8 cellular contexts compared by ENCODE assay signal in the genomic region with DNA sequence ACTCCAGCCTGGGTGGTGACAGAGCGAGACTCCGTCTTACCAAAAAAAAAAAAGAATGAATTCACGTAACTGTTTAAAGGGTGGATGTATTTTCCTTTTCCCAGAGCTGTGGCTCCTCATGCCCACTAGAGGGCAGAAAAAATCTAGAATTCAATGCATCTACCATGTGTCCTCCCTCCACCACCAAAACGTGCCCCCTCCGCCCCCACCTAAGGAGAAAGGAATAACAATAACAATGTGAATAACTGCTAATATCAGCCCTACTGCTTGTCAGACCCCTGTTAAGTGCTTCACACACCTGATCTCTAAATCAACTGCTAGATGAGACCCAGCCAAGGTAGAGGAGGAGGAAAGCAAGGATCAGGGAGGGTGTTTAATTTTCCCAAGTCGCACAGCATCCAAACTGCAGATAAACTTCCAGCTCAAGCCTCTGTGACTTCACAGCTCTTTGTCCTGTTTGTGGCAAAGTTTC. TPM values are rescaled to one million over a fixed set of nuclear protein-coding genes. Genes with fewer than 3 reads are reported as not detected.
DNase-seq lines count a peak whose midpoint lies in the region; ATAC-seq and TF ChIP-seq lines count a peak whose summit lies in the region.

No MANE protein-coding gene starts in this region.

- no peaks in the 10 kb centered on the region for H3K36me3 Mint-ChIP-seq in activated T-cell treated with anti-CD3 and anti-CD28 coated beads, Interleukin-2, amount 50 U/mL, for 24 hours (ENCODE audit: low read depth)
- no peaks in the 10 kb centered on the region for H3K36me3 Mint-ChIP-seq in activated CD8-positive, alpha-beta T cell treated with anti-CD3 and anti-CD28 coated beads, Interleukin-2, amount 10 ng/mL, durations not matched to agents 7 days and 5 days (ENCODE audit: low read depth)
- peaks cover 2% of the 10 kb centered on the region for H3K36me3 Mint-ChIP-seq in glutamatergic neuron (ENCODE audit: unreplicated experiment)

- H3K4me3 ChIP-seq in MM.1S (ENCODE audit: low read length) = no peak overlapping the region

- H3F3A ChIP-seq in MM.1S (ENCODE audit: insufficient read depth, low read length) = no peaks in the 10 kb centered on the region

- H3K9ac ChIP-seq in MM.1S (ENCODE audit: low read length) = no peak overlapping the region

- H3K36me3 ChIP-seq in MM.1S (replicated peaks; ENCODE audit: insufficient read depth, low read length) = no peaks in the 10 kb centered on the region

- DNase-seq in activated T-cell treated with anti-CD3 and anti-CD28 coated beads for 1 hour (ENCODE audit: low read depth) (peak; percentile 33), MM.1S (peak; percentile 43), glutamatergic neuron (no peak), substantia nigra (lab: John Stamatoyannopoulos, UW) (no peak), cerebellum (ENCODE audit: low spot score) (no peak)
- DNase-seq in activated T-cell treated with anti-CD3 and anti-CD28 coated beads, Interleukin-2, amount 50 U/mL, for 24 hours = no peak
- peak; percentile 56 for DNase-seq in activated CD8-positive, alpha-beta T cell treated with anti-CD3 and anti-CD28 coated beads, Interleukin-2, amount 10 ng/mL, durations not matched to agents 7 days and 5 days
- DNase-seq in stimulated activated naive CD8-positive, alpha-beta T cell treated with anti-CD3 and anti-CD28 coated beads, Interleukin-15, Interleukin-2, amounts not matched to agents 100 U/mL and 50 U/mL, for 24 hours = no peak

- no peaks in the 10 kb centered on the region for H3K9me3 ChIP-seq in MM.1S (replicated peaks; ENCODE audit: insufficient read depth, low read length)

- no peak overlapping the region for H2AFZ ChIP-seq in MM.1S (ENCODE audit: low read length)

- POLR2A ChIA-PET in activated CD8-positive, alpha-beta T cell treated with anti-CD3 and anti-CD28 coated beads, Interleukin-2, amount 10 ng/mL, durations not matched to agents 7 days and 5 days (lab: Charles Lee) = interaction anchor here (1.0 to 2.2 kb wide), 3 partner anchors 10 to 33 kb away, joined by 3 to 6 read pairs (median 5); no protein-coding TSS in a partner anchor

- peak; percentile 60 for TF ChIP-seq CTCF in MM.1S (IDR thresholded peaks at IDR 0.05; ENCODE audit: low read length)
- peak; percentile 74 for TF ChIP-seq CTCF in glutamatergic neuron (IDR thresholded peaks at IDR 0.05; ENCODE audit: partially characterized antibody, unreplicated experiment)

- no peak overlapping the region for H3K4me2 ChIP-seq in MM.1S (ENCODE audit: low read depth, low read length)

- H4K20me1 ChIP-seq in MM.1S (ENCODE audit: insufficient read depth, low read length) = no peaks in the 10 kb centered on the region

- H3K27me3 ChIP-seq in MM.1S (replicated peaks; ENCODE audit: insufficient read depth, low read length) = peaks cover 64% of the 10 kb centered on the region

- H3K27me3 Mint-ChIP-seq in activated T-cell treated with anti-CD3 and anti-CD28 coated beads, Interleukin-2, amount 50 U/mL, for 24 hours = peaks cover 27% of the 10 kb centered on the region
- peaks cover 10% of the 10 kb centered on the region for H3K27me3 Mint-ChIP-seq in activated CD8-positive, alpha-beta T cell treated with anti-CD3 and anti-CD28 coated beads, Interleukin-2, amount 10 ng/mL, durations not matched to agents 7 days and 5 days (ENCODE audit: low read depth)
- H3K27me3 Mint-ChIP-seq in glutamatergic neuron (ENCODE audit: unreplicated experiment) = peaks cover 8% of the 10 kb centered on the region

- H3K4me1 Mint-ChIP-seq in activated T-cell treated with anti-CD3 and anti-CD28 coated beads, Interleukin-2, amount 50 U/mL, for 24 hours (ENCODE audit: low read depth) = peaks cover 29% of the 10 kb centered on the region
- H3K4me1 Mint-ChIP-seq in activated CD8-positive, alpha-beta T cell treated with anti-CD3 and anti-CD28 coated beads, Interleukin-2, amount 10 ng/mL, durations not matched to agents 7 days and 5 days (ENCODE audit: low read depth) = peaks cover 36% of the 10 kb centered on the region
- no peaks in the 10 kb centered on the region for H3K4me1 Mint-ChIP-seq in glutamatergic neuron (ENCODE audit: low read depth, unreplicated experiment)

- no peak overlapping the region for H3K27ac ChIP-seq in MM.1S (ENCODE audit: low read length)
- H3K27ac ChIP-seq in substantia nigra (ENCODE audit: low read depth, low read length, poor library complexity, severe bottlenecking) = no peak overlapping the region

- H3K79me2 ChIP-seq in MM.1S (ENCODE audit: low read length) = no peaks in the 10 kb centered on the region

- H3K4me1 ChIP-seq in MM.1S (ENCODE audit: low read length) = no peaks in the 10 kb centered on the region

- H3K9me2 ChIP-seq in MM.1S (replicated peaks; ENCODE audit: insufficient read depth, low read length) = no peaks in the 10 kb centered on the region

- no peak overlapping the region for H3K4me3 Mint-ChIP-seq in activated T-cell treated with anti-CD3 and anti-CD28 coated beads, Interleukin-2, amount 50 U/mL, for 24 hours
- no peak overlapping the region for H3K4me3 Mint-ChIP-seq in activated CD8-positive, alpha-beta T cell treated with anti-CD3 and anti-CD28 coated beads, Interleukin-2, amount 10 ng/mL, durations not matched to agents 7 days and 5 days
- no peak overlapping the region for H3K4me3 Mint-ChIP-seq in glutamatergic neuron (ENCODE audit: unreplicated experiment)

- H3K9me3 Mint-ChIP-seq in activated T-cell treated with anti-CD3 and anti-CD28 coated beads, Interleukin-2, amount 50 U/mL, for 24 hours = peaks cover 2% of the 10 kb centered on the region
- H3K9me3 Mint-ChIP-seq in activated CD8-positive, alpha-beta T cell treated with anti-CD3 and anti-CD28 coated beads, Interleukin-2, amount 10 ng/mL, durations not matched to agents 7 days and 5 days (ENCODE audit: insufficient read depth) = no peaks in the 10 kb centered on the region
- H3K9me3 Mint-ChIP-seq in glutamatergic neuron (ENCODE audit: unreplicated experiment) = peaks cover 4% of the 10 kb centered on the region

- no peak overlapping the region for H3K27ac Mint-ChIP-seq in activated T-cell treated with anti-CD3 and anti-CD28 coated beads, Interleukin-2, amount 50 U/mL, for 24 hours
- peak overlapping the region; percentile 55 for H3K27ac Mint-ChIP-seq in activated CD8-positive, alpha-beta T cell treated with anti-CD3 and anti-CD28 coated beads, Interleukin-2, amount 10 ng/mL, durations not matched to agents 7 days and 5 days
- H3K27ac Mint-ChIP-seq in glutamatergic neuron (ENCODE audit: unreplicated experiment) = no peak overlapping the region

- peak; percentile 62 for ATAC-seq in activated CD8-positive, alpha-beta T cell treated with anti-CD3 and anti-CD28 coated beads, Interleukin-2, amount 10 ng/mL, durations not matched to agents 7 days and 5 days
- ATAC-seq in stimulated activated naive CD8-positive, alpha-beta T cell treated with anti-CD3 and anti-CD28 coated beads, Interleukin-15, Interleukin-2, amounts not matched to agents 100 U/mL and 50 U/mL, for 24 hours = peak; percentile 66

- CTCF ChIA-PET in activated CD8-positive, alpha-beta T cell treated with anti-CD3 and anti-CD28 coated beads, Interleukin-2, amount 10 ng/mL, durations not matched to agents 7 days and 5 days (lab: Charles Lee) = interaction anchor here (0.6 to 19.9 kb wide), 11 partner anchors 9 to 146 kb away, joined by 3 to 406 read pairs (median 9); partner anchors contain the start of gene DACT3

RNA-seq across cellular contexts. Expression of gene PNMA8B, which starts 20.2 kb away (rescaled TPM):
- total RNA-seq in activated CD8-positive, alpha-beta T cell treated with anti-CD3 and anti-CD28 coated beads, Interleukin-2, amount 10 ng/mL, durations not matched to agents 7 days and 5 days = under 1 TPM in 1 of 2 experiments, not detected in 1; 0.05 TPM
- total RNA-seq in glutamatergic neuron (ENCODE audit: unreplicated experiment) = 0.76 TPM
- total RNA-seq in cerebellum = 6.2 TPM

RNA-seq across cellular contexts. Expression of gene PNMA8A, which starts 44.6 kb away (rescaled TPM):
- not detected for total RNA-seq in activated CD8-positive, alpha-beta T cell treated with anti-CD3 and anti-CD28 coated beads, Interleukin-2, amount 10 ng/mL, durations not matched to agents 7 days and 5 days
- total RNA-seq in glutamatergic neuron (ENCODE audit: unreplicated experiment) = 14.1 TPM
- 41.1 TPM for total RNA-seq in cerebellum

Comparison
In these comparisons a context has a peak if more than half of its experiments do, and no peak if none do; other contexts are left out.
1. DNase-seq: peak in activated T-cell treated with anti-CD3 and anti-CD28 coated beads for 1 hour (single experiment), MM.1S (single experiment) and activated CD8-positive, alpha-beta T cell treated with anti-CD3 and anti-CD28 coated beads, Interleukin-2, amount 10 ng/mL, durations not matched to agents 7 days and 5 days (single experiment); none in activated T-cell treated with anti-CD3 and anti-CD28 coated beads, Interleukin-2, amount 50 U/mL, for 24 hours (single experiment), glutamatergic neuron (single experiment), stimulated activated naive CD8-positive, alpha-beta T cell treated with anti-CD3 and anti-CD28 coated beads, Interleukin-15, Interleukin-2, amounts not matched to agents 100 U/mL and 50 U/mL, for 24 hours (single experiment), substantia nigra (0 of 49) and cerebellum (single experiment).
2. RNA of gene PNMA8A, which starts 44.6 kb away (total RNA-seq): 41.1 TPM in cerebellum (single experiment) and 14.1 TPM in glutamatergic neuron (single experiment); not detected in activated CD8-positive, alpha-beta T cell treated with anti-CD3 and anti-CD28 coated beads, Interleukin-2, amount 10 ng/mL, durations not matched to agents 7 days and 5 days; every median in the first group is over 10 times any median in the second.